In genomic region chr12:47805417-47805816, GRCh38 we compare ENCODE assay signal across 10 cellular contexts. TPM values are rescaled to one million over a fixed set of nuclear protein-coding genes. Genes with fewer than 3 reads are reported as not detected.
A peak's percentile ranks its signal among the peaks of the same experiment; 100 is the strongest.
DNase-seq lines count a peak whose midpoint lies in the region; ATAC-seq and TF ChIP-seq lines count a peak whose summit lies in the region.
"Had no signal": no experiment of that assay in that cellular context is flagged by ENCODE, and none has a peak within 500 bp of the region (broad histone marks: within the 10 kb centered on the region; RNA-seq: fewer than 3 reads in every experiment).

No MANE protein-coding gene starts in this region.

- peak overlapping the region; percentile 90 to 100 (median 99) for H3K4me2 ChIP-seq in BLaER1 treated with 17β-estradiol and CSF1 and Interleukin-3, amounts not matched to agents 10 nM and 100 nM

- TF ChIP-seq EP300 in esophagus muscularis mucosa (IDR thresholded peaks at IDR 0.05) = no peak

- CTCF ChIA-PET in RWPE1 (lab: Yijun Ruan, JAX) = interaction anchor here (1.0 kb wide), 1 partner anchor 32 kb away, joined by 6 read pairs; no protein-coding TSS in a partner anchor

- H3K4me3 ChIP-seq in BLaER1 treated with 17β-estradiol and CSF1 and Interleukin-3, amounts not matched to agents 10 nM and 100 nM = no peak overlapping the region
- H3K4me3 ChIP-seq in esophagus muscularis mucosa = peak overlapping the region in 1 of 4 donors; percentile 4
- H3K4me3 ChIP-seq: cardiac muscle cell had no signal

- H3K9me3 ChIP-seq in BLaER1 treated with 17β-estradiol and CSF1 and Interleukin-3, amounts not matched to agents 10 nM and 100 nM (replicated peaks in 1 of 11) = no peaks in the 10 kb centered on the region
- H3K9me3 ChIP-seq in esophagus muscularis mucosa = no peaks in the 10 kb centered on the region

- ATAC-seq in HG03039 (IDR thresholded peaks at IDR 0.05; ENCODE audit: unreplicated experiment) = no peak
- ATAC-seq in HG02885 (IDR thresholded peaks at IDR 0.05; ENCODE audit: poor library complexity, unreplicated experiment) = no peak

- POLR2A ChIA-PET in RWPE1 (lab: Yijun Ruan, JAX; ENCODE audit: low non-redundant PET) = no interaction called here

- DNase-seq in RWPE1 (ENCODE audit: low spot score) (no peak), esophagus muscularis mucosa (ENCODE audit: extremely low spot score) (no peak), posterior vena cava (ENCODE audit: low spot score) (peak; percentile 69), T-helper 9 cell (no peak), substantia nigra (lab: John Stamatoyannopoulos, UW) (no peak)
- DNase-seq: NK-92 treated with Interleukin-12 subunit alpha and Interleukin-12 subunit beta, amount 100 ng/mL, for 24 hours had no signal

- intact Hi-C loops in esophagus muscularis mucosa (cut with DNase I) = loop anchor here (2.0 kb wide), 1 partner anchor 31 kb away; no protein-coding TSS in a partner anchor
- intact Hi-C loops in posterior vena cava (cut with DNase I) = no loop called here

- WGBS in esophagus muscularis mucosa = 13% methylated on average over 2 of the region's 2 CpGs

- peaks cover 100% of the 10 kb centered on the region in 10 experiments for H3K4me1 ChIP-seq in BLaER1 treated with 17β-estradiol and CSF1 and Interleukin-3, amounts not matched to agents 10 nM and 100 nM
- peaks cover 100% of the 10 kb centered on the region in 4 donors for H3K4me1 ChIP-seq in esophagus muscularis mucosa

- peaks cover 0 to 99% (median 96%) of the 10 kb centered on the region in 11 experiments; a peak in 19 of 22 replicates for H4K20me1 ChIP-seq in BLaER1 treated with 17β-estradiol and CSF1 and Interleukin-3, amounts not matched to agents 10 nM and 100 nM

- TF ChIP-seq POLR2A in esophagus muscularis mucosa (IDR thresholded peaks at IDR 0.05; ENCODE audit: low read depth) = no peak

- TF ChIP-seq CTCF in RWPE1 (conservative IDR thresholded peaks at IDR 0.05; ENCODE audit: low read depth) (no peak), esophagus muscularis mucosa (IDR thresholded peaks at IDR 0.05) (no peak)

- peaks cover 0 to 56% (median 36%) of the 10 kb centered on the region in 11 experiments; a peak in 16 of 22 replicates for H3K36me3 ChIP-seq in BLaER1 treated with 17β-estradiol and CSF1 and Interleukin-3, amounts not matched to agents 10 nM and 100 nM
- H3K36me3 ChIP-seq in esophagus muscularis mucosa = peaks cover 0 to 20% (median 7%) of the 10 kb centered on the region in 4 donors
- H3K36me3 ChIP-seq: cardiac muscle cell had no signal

- peak overlapping the region in 10 of 11 experiments; percentile 8 to 98 (median 40); a peak in 15 of 22 replicates for H3K27ac ChIP-seq in BLaER1 treated with 17β-estradiol and CSF1 and Interleukin-3, amounts not matched to agents 10 nM and 100 nM
- H3K27ac ChIP-seq in RWPE1 (peak overlapping the region; percentile 99), esophagus muscularis mucosa (replicated peaks in 1 of 4) (peak overlapping the region; percentile 92 to 99 (median 98)), substantia nigra (ENCODE audit: low read depth, low read length, poor library complexity, severe bottlenecking) (no peak overlapping the region)
- H3K27ac ChIP-seq: cardiac muscle cell had no signal

- peak overlapping the region in 9 of 11 experiments; percentile 7 to 79 (median 40); a peak in 14 of 22 replicates for H3K9ac ChIP-seq in BLaER1 treated with 17β-estradiol and CSF1 and Interleukin-3, amounts not matched to agents 10 nM and 100 nM

- H3K27me3 ChIP-seq in BLaER1 treated with 17β-estradiol and CSF1 and Interleukin-3, amounts not matched to agents 10 nM and 100 nM = no peaks in the 10 kb centered on the region
- no peaks in the 10 kb centered on the region for H3K27me3 ChIP-seq in esophagus muscularis mucosa
- H3K27me3 ChIP-seq: cardiac muscle cell had no signal

RNA-seq across cellular contexts. Expression of gene HDAC7, which starts 14.3 kb away (rescaled TPM):
- total RNA-seq in esophagus muscularis mucosa (100 to 1,000 TPM in 1 of 4 donors, 10 to 100 TPM in 3; 58.3 to 105 (median 82.5) TPM), posterior vena cava (100 to 1,000 TPM; 111 to 126 TPM)

RNA-seq across cellular contexts. Expression of gene SLC48A1, which starts 32.4 kb away (rescaled TPM):
- total RNA-seq in esophagus muscularis mucosa (10 to 100 TPM; 34.5 to 56.0 (median 40.7) TPM), posterior vena cava (10 to 100 TPM; 28.5 to 33.8 TPM)

RNA-seq across cellular contexts. Expression of gene RAPGEF3, which starts 46.7 kb away (rescaled TPM):
- total RNA-seq in esophagus muscularis mucosa (10 to 100 TPM; 18.3 to 48.2 (median 32.5) TPM), posterior vena cava (10 to 100 TPM; 18.3 to 33.5 TPM)
